Comparison of ENCODE assay signal across 1 cellular context in the genomic region with DNA sequence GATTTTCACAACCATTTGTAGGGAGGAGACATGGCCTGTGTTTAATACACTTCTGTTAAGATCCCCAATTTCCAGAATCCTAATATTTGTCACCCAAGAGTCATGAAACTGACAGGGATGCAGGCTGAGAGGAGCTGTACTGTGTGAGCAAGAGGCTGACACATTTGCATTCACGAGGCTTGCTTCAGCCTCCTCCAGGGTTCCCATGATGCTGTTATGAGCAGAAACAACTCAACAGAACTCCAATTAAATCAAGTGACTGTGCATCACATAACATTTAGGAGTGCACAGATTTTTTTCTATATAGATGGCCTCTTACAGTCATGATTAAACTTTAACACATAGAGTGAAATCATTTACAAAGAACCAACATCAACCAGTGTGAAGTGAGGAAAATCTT.
TF ChIP-seq lines count a peak whose summit lies in the region.

No MANE protein-coding gene starts in this region.

TF ChIP-seq in GM12878, 131 proteins besides CTCF, POLR2A, EP300 and RAD21 (continued from another document):
- TF ChIP-seq, protein P1, sequence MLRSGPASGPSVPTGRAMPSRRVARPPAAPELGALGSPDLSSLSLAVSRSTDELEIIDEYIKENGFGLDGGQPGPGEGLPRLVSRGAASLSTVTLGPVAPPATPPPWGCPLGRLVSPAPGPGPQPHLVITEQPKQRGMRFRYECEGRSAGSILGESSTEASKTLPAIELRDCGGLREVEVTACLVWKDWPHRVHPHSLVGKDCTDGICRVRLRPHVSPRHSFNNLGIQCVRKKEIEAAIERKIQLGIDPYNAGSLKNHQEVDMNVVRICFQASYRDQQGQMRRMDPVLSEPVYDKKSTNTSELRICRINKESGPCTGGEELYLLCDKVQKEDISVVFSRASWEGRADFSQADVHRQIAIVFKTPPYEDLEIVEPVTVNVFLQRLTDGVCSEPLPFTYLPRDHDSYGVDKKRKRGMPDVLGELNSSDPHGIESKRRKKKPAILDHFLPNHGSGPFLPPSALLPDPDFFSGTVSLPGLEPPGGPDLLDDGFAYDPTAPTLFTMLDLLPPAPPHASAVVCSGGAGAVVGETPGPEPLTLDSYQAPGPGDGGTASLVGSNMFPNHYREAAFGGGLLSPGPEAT (IDR thresholded peaks at IDR 0.05; ENCODE audit: low read depth) = 0 out of 2 replicates have a peak, but pooled peaks have one; percentile 35
- TF ChIP-seq, protein P2, sequence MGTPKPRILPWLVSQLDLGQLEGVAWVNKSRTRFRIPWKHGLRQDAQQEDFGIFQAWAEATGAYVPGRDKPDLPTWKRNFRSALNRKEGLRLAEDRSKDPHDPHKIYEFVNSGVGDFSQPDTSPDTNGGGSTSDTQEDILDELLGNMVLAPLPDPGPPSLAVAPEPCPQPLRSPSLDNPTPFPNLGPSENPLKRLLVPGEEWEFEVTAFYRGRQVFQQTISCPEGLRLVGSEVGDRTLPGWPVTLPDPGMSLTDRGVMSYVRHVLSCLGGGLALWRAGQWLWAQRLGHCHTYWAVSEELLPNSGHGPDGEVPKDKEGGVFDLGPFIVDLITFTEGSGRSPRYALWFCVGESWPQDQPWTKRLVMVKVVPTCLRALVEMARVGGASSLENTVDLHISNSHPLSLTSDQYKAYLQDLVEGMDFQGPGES (IDR thresholded peaks at IDR 0.05) = no peak
- no peak for TF ChIP-seq ZNF384 (IDR thresholded peaks at IDR 0.05; ENCODE audit: borderline replicate concordance, low read depth, low read length)
- TF ChIP-seq EGR1 (IDR thresholded peaks at IDR 0.05; ENCODE audit: borderline replicate concordance in 1 of 2, low read depth in 2 of 2, low read length in 2 of 2) = no peak
- TF ChIP-seq STAT3 (IDR thresholded peaks at IDR 0.05; ENCODE audit: low read depth, low read length) = no peak
- no peak for TF ChIP-seq MXI1 (IDR thresholded peaks at IDR 0.05; ENCODE audit: low read depth, low read length)
- peak; percentile 52; the same call in 1 of the 3 replicates for TF ChIP-seq POU2F2 (IDR thresholded peaks at IDR 0.05; ENCODE audit: borderline replicate concordance, low read depth, low read length)
- TF ChIP-seq CBX3 (IDR thresholded peaks at IDR 0.05; ENCODE audit: borderline replicate concordance, low read depth) = no peak
- no peak for TF ChIP-seq NBN (IDR thresholded peaks at IDR 0.05)
- TF ChIP-seq RUNX3 (IDR thresholded peaks at IDR 0.05; ENCODE audit: low read length) = no peak
- no peak for TF ChIP-seq ASH2L (IDR thresholded peaks at IDR 0.05; ENCODE audit: borderline replicate concordance, low read depth)
- TF ChIP-seq STAT1 (conservative IDR thresholded peaks at IDR 0.05) = no peak
- TF ChIP-seq GATAD2B (conservative IDR thresholded peaks at IDR 0.05; ENCODE audit: low read depth) = 0 out of 2 replicates have a peak, but pooled peaks have one; percentile 11
- no peak for TF ChIP-seq KLF5 (IDR thresholded peaks at IDR 0.05; ENCODE audit: partially characterized antibody)
- TF ChIP-seq POLR2AphosphoS2 (IDR thresholded peaks at IDR 0.05; ENCODE audit: low read depth, low read length) = no peak
- TF ChIP-seq HDAC2 (IDR thresholded peaks at IDR 0.05) = no peak
- no peak for TF ChIP-seq WRNIP1 (IDR thresholded peaks at IDR 0.05; ENCODE audit: borderline replicate concordance, low read depth, low read length)
- TF ChIP-seq MTA2 (IDR thresholded peaks at IDR 0.05; ENCODE audit: low read depth) = no peak
- TF ChIP-seq LARP7 (IDR thresholded peaks at IDR 0.05) = no peak
- TF ChIP-seq, protein P3, sequence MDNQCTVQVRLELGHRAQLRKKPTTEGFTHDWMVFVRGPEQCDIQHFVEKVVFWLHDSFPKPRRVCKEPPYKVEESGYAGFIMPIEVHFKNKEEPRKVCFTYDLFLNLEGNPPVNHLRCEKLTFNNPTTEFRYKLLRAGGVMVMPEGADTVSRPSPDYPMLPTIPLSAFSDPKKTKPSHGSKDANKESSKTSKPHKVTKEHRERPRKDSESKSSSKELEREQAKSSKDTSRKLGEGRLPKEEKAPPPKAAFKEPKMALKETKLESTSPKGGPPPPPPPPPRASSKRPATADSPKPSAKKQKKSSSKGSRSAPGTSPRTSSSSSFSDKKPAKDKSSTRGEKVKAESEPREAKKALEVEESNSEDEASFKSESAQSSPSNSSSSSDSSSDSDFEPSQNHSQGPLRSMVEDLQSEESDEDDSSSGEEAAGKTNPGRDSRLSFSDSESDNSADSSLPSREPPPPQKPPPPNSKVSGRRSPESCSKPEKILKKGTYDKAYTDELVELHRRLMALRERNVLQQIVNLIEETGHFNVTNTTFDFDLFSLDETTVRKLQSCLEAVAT (IDR thresholded peaks at IDR 0.05) = 0 out of 2 replicates have a peak, but pooled peaks have one; percentile 9
- TF ChIP-seq, protein P4, sequence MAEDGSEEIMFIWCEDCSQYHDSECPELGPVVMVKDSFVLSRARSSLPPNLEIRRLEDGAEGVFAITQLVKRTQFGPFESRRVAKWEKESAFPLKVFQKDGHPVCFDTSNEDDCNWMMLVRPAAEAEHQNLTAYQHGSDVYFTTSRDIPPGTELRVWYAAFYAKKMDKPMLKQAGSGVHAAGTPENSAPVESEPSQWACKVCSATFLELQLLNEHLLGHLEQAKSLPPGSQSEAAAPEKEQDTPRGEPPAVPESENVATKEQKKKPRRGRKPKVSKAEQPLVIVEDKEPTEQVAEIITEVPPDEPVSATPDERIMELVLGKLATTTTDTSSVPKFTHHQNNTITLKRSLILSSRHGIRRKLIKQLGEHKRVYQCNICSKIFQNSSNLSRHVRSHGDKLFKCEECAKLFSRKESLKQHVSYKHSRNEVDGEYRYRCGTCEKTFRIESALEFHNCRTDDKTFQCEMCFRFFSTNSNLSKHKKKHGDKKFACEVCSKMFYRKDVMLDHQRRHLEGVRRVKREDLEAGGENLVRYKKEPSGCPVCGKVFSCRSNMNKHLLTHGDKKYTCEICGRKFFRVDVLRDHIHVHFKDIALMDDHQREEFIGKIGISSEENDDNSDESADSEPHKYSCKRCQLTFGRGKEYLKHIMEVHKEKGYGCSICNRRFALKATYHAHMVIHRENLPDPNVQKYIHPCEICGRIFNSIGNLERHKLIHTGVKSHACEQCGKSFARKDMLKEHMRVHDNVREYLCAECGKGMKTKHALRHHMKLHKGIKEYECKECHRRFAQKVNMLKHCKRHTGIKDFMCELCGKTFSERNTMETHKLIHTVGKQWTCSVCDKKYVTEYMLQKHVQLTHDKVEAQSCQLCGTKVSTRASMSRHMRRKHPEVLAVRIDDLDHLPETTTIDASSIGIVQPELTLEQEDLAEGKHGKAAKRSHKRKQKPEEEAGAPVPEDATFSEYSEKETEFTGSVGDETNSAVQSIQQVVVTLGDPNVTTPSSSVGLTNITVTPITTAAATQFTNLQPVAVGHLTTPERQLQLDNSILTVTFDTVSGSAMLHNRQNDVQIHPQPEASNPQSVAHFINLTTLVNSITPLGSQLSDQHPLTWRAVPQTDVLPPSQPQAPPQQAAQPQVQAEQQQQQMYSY (CRISPR knock-in tag; IDR thresholded peaks at IDR 0.05) = no peak
- TF ChIP-seq SUZ12 (IDR thresholded peaks at IDR 0.05; ENCODE audit: unreplicated experiment) = no peak
- TF ChIP-seq SMAD1 (IDR thresholded peaks at IDR 0.05; ENCODE audit: low read depth, partially characterized antibody) = no peak
- TF ChIP-seq POLR2AphosphoS5 (IDR thresholded peaks at IDR 0.05; ENCODE audit: low read length) = no peak
